Comparison of ENCODE assay signal across 9 cellular contexts in genomic region chr3:150528359-150528797, GRCh38. TPM values are rescaled to one million over a fixed set of nuclear protein-coding genes. Genes with fewer than 3 reads are reported as not detected.
A peak's percentile ranks its signal among the peaks of the same experiment; 100 is the strongest.
DNase-seq lines count a peak whose midpoint lies in the region; ATAC-seq, FAIRE-seq and TF ChIP-seq lines count a peak whose summit lies in the region.
"Had no signal": no experiment of that assay in that cellular context is flagged by ENCODE, and none has a peak within 500 bp of the region (broad histone marks: within the 10 kb centered on the region; RNA-seq: fewer than 3 reads in every experiment).

No MANE protein-coding gene starts in this region.

- CTCF ChIA-PET in HepG2 (lab: Yijun Ruan, JAX; ENCODE audit: low intra/inter-chr PET ratio, low total read pairs): interaction anchor here (1.4 kb wide), 1 partner anchor 337 kb away, joined by 8 read pairs; no protein-coding TSS in a partner anchor

- H3K27me3 ChIP-seq in adrenal gland (no peaks in the 10 kb centered on the region), HepG2 (ENCODE audit: control insufficient read depth in 1 of 2, insufficient read depth in 2 of 2, low read length in 2 of 2) (no peaks in the 10 kb centered on the region; a peak in 1 of 5 replicates), suprapubic skin (no peaks in the 10 kb centered on the region)
- H3K27me3 ChIP-seq: vagina had no signal

- TF ChIP-seq CTCF in adrenal gland (IDR thresholded peaks at IDR 0.05) (peak; percentile 18 to 59 (median 47)), HepG2 (CRISPR knock-in tag; IDR thresholded peaks at IDR 0.05) (peak; percentile 20; the same call in 1 of the 2 replicates), suprapubic skin (IDR thresholded peaks at IDR 0.05) (peak in 1 of 2 donors; percentile 3)

- H3K9me3 Mint-ChIP-seq in stimulated activated naive B cell treated with anti-CD40 and anti-IgM and Interleukin-4, amounts not matched to agents 10 μg/mL and 1 μg/mL and 100 μg/mL, for 72 hours: no peaks in the 10 kb centered on the region

- WGBS in adrenal gland, 4 donors: 5 to 12% (median 8%) methylated on average over 2 of the region's 2 CpGs
- 1% methylated on average over 2 of the region's 2 CpGs for WGBS in HepG2 (ENCODE audit: low lambda C conversion rate)
- 15% methylated on average over 2 of the region's 2 CpGs for WGBS in suprapubic skin

- DNase-seq in CD1c-positive myeloid dendritic cell (ENCODE audit: extremely low spot score) (peak; percentile 43), HT-29 (ENCODE audit: low spot score) (peak; percentile 67), adrenal gland (no peak), HepG2 (ENCODE audit: low spot score) (no peak), suprapubic skin (ENCODE audit: low spot score in 2 of 2) (no peak)
- no peak for DNase-seq in stimulated activated naive CD8-positive, alpha-beta T cell treated with anti-CD3 and anti-CD28 coated beads, Interleukin-15, Interleukin-2, amounts not matched to agents 100 U/mL and 50 U/mL, for 24 hours
- DNase-seq in stimulated activated naive B cell treated with anti-CD40 and anti-IgM and Interleukin-4, amounts not matched to agents 10 μg/mL and 1 μg/mL and 100 μg/mL, for 72 hours: no peak

- H4K20me1 ChIP-seq in HepG2 (ENCODE audit: insufficient read depth, low read length): no peaks in the 10 kb centered on the region

- H3K79me2 ChIP-seq in HepG2 (ENCODE audit: insufficient read depth, low read length): no peaks in the 10 kb centered on the region

- ATAC-seq in HepG2: no peak
- no peak for ATAC-seq in stimulated activated naive CD8-positive, alpha-beta T cell treated with anti-CD3 and anti-CD28 coated beads, Interleukin-15, Interleukin-2, amounts not matched to agents 100 U/mL and 50 U/mL, for 24 hours
- no peak for ATAC-seq in stimulated activated naive B cell treated with anti-CD40 and anti-IgM and Interleukin-4, amounts not matched to agents 10 μg/mL and 1 μg/mL and 100 μg/mL, for 72 hours (replicated peaks)
- ATAC-seq in GM18519 (IDR thresholded peaks at IDR 0.05; ENCODE audit: low FRiP score, unreplicated experiment): no peak

- H3K36me3 ChIP-seq in adrenal gland (replicated peaks in 1 of 2): no peaks in the 10 kb centered on the region
- no peaks in the 10 kb centered on the region for H3K36me3 ChIP-seq in HepG2 (replicated peaks in 1 of 2; ENCODE audit: control insufficient read depth in 1 of 2, insufficient read depth in 2 of 2, low read length in 2 of 2)
- H3K36me3 ChIP-seq in suprapubic skin: no peaks in the 10 kb centered on the region
- H3K36me3 ChIP-seq: vagina had no signal

- no peaks in the 10 kb centered on the region for H3K27me3 Mint-ChIP-seq in stimulated activated naive B cell treated with anti-CD40 and anti-IgM and Interleukin-4, amounts not matched to agents 10 μg/mL and 1 μg/mL and 100 μg/mL, for 72 hours

- H3K4me1 ChIP-seq in adrenal gland (replicated peaks in 1 of 2): no peaks in the 10 kb centered on the region
- no peaks in the 10 kb centered on the region; the same call in 1 of the 2 replicates for H3K4me1 ChIP-seq in HepG2 (ENCODE audit: insufficient read depth, low read length)
- no peaks in the 10 kb centered on the region for H3K4me1 ChIP-seq in suprapubic skin
- H3K4me1 ChIP-seq: vagina had no signal

- H3K4me3 ChIP-seq in adrenal gland (no peak overlapping the region), HepG2 (replicated peaks in 1 of 3; ENCODE audit: insufficient read depth in 1 of 3, low read depth in 2 of 3, low read length in 3 of 3) (no peak overlapping the region), suprapubic skin (no peak overlapping the region)
- H3K4me3 ChIP-seq: vagina had no signal

- no peak overlapping the region for H3K9ac ChIP-seq in HepG2 (ENCODE audit: insufficient read depth, low read depth, low read length)

- H3K9me3 ChIP-seq in adrenal gland (replicated peaks in 1 of 3): no peaks in the 10 kb centered on the region
- H3K9me3 ChIP-seq in HepG2 (ENCODE audit: low read length): no peaks in the 10 kb centered on the region
- H3K9me3 ChIP-seq in suprapubic skin: no peaks in the 10 kb centered on the region
- H3K9me3 ChIP-seq: vagina had no signal

- peaks cover 0 to 3% of the 10 kb centered on the region in 2 donors for H3K36me3 Mint-ChIP-seq in stimulated activated naive B cell treated with anti-CD40 and anti-IgM and Interleukin-4, amounts not matched to agents 10 μg/mL and 1 μg/mL and 100 μg/mL, for 72 hours

- no peak for TF ChIP-seq POLR2A in adrenal gland (IDR thresholded peaks at IDR 0.05)
- no peak for TF ChIP-seq POLR2A in HepG2 (IDR thresholded peaks at IDR 0.05; ENCODE audit: insufficient read depth in 1 of 2, low read depth in 2 of 2, low read length in 2 of 2)
- TF ChIP-seq POLR2A in suprapubic skin (IDR thresholded peaks at IDR 0.05): no peak

- no peak overlapping the region for H3K4me2 ChIP-seq in HepG2 (ENCODE audit: low read depth, low read length)

- H3K4me3 Mint-ChIP-seq in stimulated activated naive B cell treated with anti-CD40 and anti-IgM and Interleukin-4, amounts not matched to agents 10 μg/mL and 1 μg/mL and 100 μg/mL, for 72 hours: no peak overlapping the region

- intact Hi-C loops in adrenal gland (cut with DNase I) (no loop called here), HepG2 (cut with micrococcal nuclease; ENCODE audit: unreplicated experiment) (loop anchor here (10.0 kb wide), 1 partner anchor 616 kb away; no protein-coding TSS in a partner anchor)

- in situ Hi-C loops in HepG2 (cut with HindIII; ENCODE audit: extremely low pct_ligation_motif_present, low pct_unique_long_range_greater_than_20kb): loop anchor here (10.0 kb wide), 1 partner anchor 336 kb away; no protein-coding TSS in a partner anchor

- POLR2A ChIA-PET in HepG2 (lab: Yijun Ruan, JAX): no interaction called here

- TF ChIP-seq EP300 in HepG2 (IDR thresholded peaks at IDR 0.05; ENCODE audit: low read depth in 2 of 2, low read length in 2 of 2) (no peak), HepG2 (CRISPR knock-in tag; IDR thresholded peaks at IDR 0.05; ENCODE audit: borderline replicate concordance) (no peak), suprapubic skin (IDR thresholded peaks at IDR 0.05) (no peak)

- H3K4me1 Mint-ChIP-seq in stimulated activated naive B cell treated with anti-CD40 and anti-IgM and Interleukin-4, amounts not matched to agents 10 μg/mL and 1 μg/mL and 100 μg/mL, for 72 hours: no peaks in the 10 kb centered on the region

- no peak overlapping the region for H2AFZ ChIP-seq in HepG2 (ENCODE audit: low read length)

- BruUV-seq in HepG2 (replicated peaks; lab: Mats Ljungman, UMichigan): no TSS peak

- no peak overlapping the region for H3K27ac ChIP-seq in adrenal gland
- no peak overlapping the region for H3K27ac ChIP-seq in HepG2 (ENCODE audit: extremely low read length, insufficient read depth, low read length)
- H3K27ac ChIP-seq in suprapubic skin: no peak overlapping the region
- H3K27ac ChIP-seq: vagina had no signal

- no peak for FAIRE-seq in HepG2 (lab: Jason Lieb, UNC)

- TF ChIP-seq RAD21 in HepG2 (CRISPR knock-in tag; IDR thresholded peaks at IDR 0.05): no peak

- no peak overlapping the region for H3K27ac Mint-ChIP-seq in stimulated activated naive B cell treated with anti-CD40 and anti-IgM and Interleukin-4, amounts not matched to agents 10 μg/mL and 1 μg/mL and 100 μg/mL, for 72 hours

RNA-seq across cellular contexts. Expression of gene SERP1, which starts 17.9 kb away (rescaled TPM):
- 577 and 600 TPM in 2 replicates for total RNA-seq in HT-29 (2014; rRNA removed; shearing (Covaris generic))
- total RNA-seq in adrenal gland: 100 to 1,000 TPM; 117 to 580 (median 238) TPM
- 100 to 1,000 TPM in 1 of 3 donors, 10 to 100 TPM in 2; 47.0 to 234 (median 56.9) TPM for polyA plus RNA-seq in adrenal gland
- total RNA-seq in HepG2 (2016; rRNA removed; fragmentation: Illumina TruSeq; extraction: Trizol): 95.0 and 108 TPM in 2 replicates
- total RNA-seq in HepG2 (2016; cell fraction: cytosol; rRNA removed; fragmentation: Illumina TruSeq; extraction: Trizol; ENCODE audit: low read depth): 22.2 and 26.3 TPM in 2 replicates
- 93.6 and 108 TPM in 2 replicates for total RNA-seq in HepG2 (2016; cell fraction: insoluble cytoplasmic fraction; rRNA removed; fragmentation: Illumina TruSeq; extraction: Trizol)
- total RNA-seq in HepG2 (2016; cell fraction: membrane; rRNA removed; fragmentation: Illumina TruSeq; extraction: Trizol): 57.6 and 60.7 TPM in 2 replicates
- total RNA-seq in HepG2 (2016; cell fraction: nucleus; rRNA removed; fragmentation: Illumina TruSeq; extraction: Trizol): 58.9 and 66.1 TPM in 2 replicates
- polyA plus RNA-seq in HepG2 (2011; rRNA removed): 51.5 and 61.2 TPM in 2 replicates
- polyA plus RNA-seq in HepG2 (2011; cell fraction: cytosol; rRNA removed): 46.7 and 75.3 TPM in 2 replicates
- 65.0 and 72.2 TPM in 2 replicates for polyA plus RNA-seq in HepG2 (2011; cell fraction: nucleus; rRNA removed)
- 73.8 and 75.7 TPM in 2 replicates for polyA plus RNA-seq in HepG2 (2012)
- 27.5 and 29.5 TPM in 2 replicates for polyA plus RNA-seq in HepG2 (2016; cell fraction: cytosol; fragmentation: Illumina TruSeq; extraction: Trizol; ENCODE audit: low read depth)
- 132 and 136 TPM in 2 replicates for polyA plus RNA-seq in HepG2 (2016; cell fraction: insoluble cytoplasmic fraction; fragmentation: Illumina TruSeq; extraction: Trizol; ENCODE audit: low read depth)
- polyA plus RNA-seq in HepG2 (2016; cell fraction: membrane; fragmentation: Illumina TruSeq; extraction: Trizol; ENCODE audit: low read depth): 45.6 and 47.4 TPM in 2 replicates
- 69.2 and 72.9 TPM in 2 replicates for polyA plus RNA-seq in HepG2 (2016; cell fraction: nucleus; fragmentation: Illumina TruSeq; extraction: Trizol; ENCODE audit: insufficient read depth, low read depth)
- polyA minus RNA-seq in HepG2 (2011; rRNA and poly(A)+ RNA removed; ENCODE audit: low replicate concordance): 42.6 and 90.0 TPM in 2 replicates
- polyA minus RNA-seq in HepG2 (2011; cell fraction: cytosol; rRNA and poly(A)+ RNA removed): 66.9 and 87.4 TPM in 2 replicates
- polyA minus RNA-seq in HepG2 (2011; cell fraction: nucleus; rRNA and poly(A)+ RNA removed): 99.8 and 106 TPM in 2 replicates
- 100 to 1,000 TPM in 3 of 4 donors, 10 to 100 TPM in 1; 84.2 to 149 (median 120) TPM for total RNA-seq in suprapubic skin

RNA-seq across cellular contexts. Expression of gene EIF2A, which starts 18.2 kb away (rescaled TPM):
- total RNA-seq in HT-29 (2014; rRNA removed; shearing (Covaris generic)): 94.5 and 104 TPM in 2 replicates
- 100 to 1,000 TPM in 3 of 8 donors, 10 to 100 TPM in 5; 70.0 to 178 (median 74.8) TPM for total RNA-seq in adrenal gland
- polyA plus RNA-seq in adrenal gland: 100 to 1,000 TPM in 1 of 3 donors, 10 to 100 TPM in 2; 62.3 to 115 (median 66.8) TPM
- total RNA-seq in HepG2 (2016; rRNA removed; fragmentation: Illumina TruSeq; extraction: Trizol): 124 and 181 TPM in 2 replicates
- total RNA-seq in HepG2 (2016; cell fraction: cytosol; rRNA removed; fragmentation: Illumina TruSeq; extraction: Trizol; ENCODE audit: low read depth): 107 and 124 TPM in 2 replicates
- 129 and 176 TPM in 2 replicates for total RNA-seq in HepG2 (2016; cell fraction: insoluble cytoplasmic fraction; rRNA removed; fragmentation: Illumina TruSeq; extraction: Trizol)
- 181 and 205 TPM in 2 replicates for total RNA-seq in HepG2 (2016; cell fraction: membrane; rRNA removed; fragmentation: Illumina TruSeq; extraction: Trizol)
- 96.9 and 98.8 TPM in 2 replicates for total RNA-seq in HepG2 (2016; cell fraction: nucleus; rRNA removed; fragmentation: Illumina TruSeq; extraction: Trizol)
- polyA plus RNA-seq in HepG2 (2011; rRNA removed): 90.5 and 139 TPM in 2 replicates
- polyA plus RNA-seq in HepG2 (2011; cell fraction: cytosol; rRNA removed): 126 and 136 TPM in 2 replicates
- 75.2 and 76.2 TPM in 2 replicates for polyA plus RNA-seq in HepG2 (2011; cell fraction: nucleus; rRNA removed)
- polyA plus RNA-seq in HepG2 (2012): 133 and 143 TPM in 2 replicates
- 83.6 and 86.7 TPM in 2 replicates for polyA plus RNA-seq in HepG2 (2016; cell fraction: cytosol; fragmentation: Illumina TruSeq; extraction: Trizol; ENCODE audit: low read depth)
- polyA plus RNA-seq in HepG2 (2016; cell fraction: insoluble cytoplasmic fraction; fragmentation: Illumina TruSeq; extraction: Trizol; ENCODE audit: low read depth): 148 and 159 TPM in 2 replicates
- 122 and 150 TPM in 2 replicates for polyA plus RNA-seq in HepG2 (2016; cell fraction: membrane; fragmentation: Illumina TruSeq; extraction: Trizol; ENCODE audit: low read depth)
- 123 and 128 TPM in 2 replicates for polyA plus RNA-seq in HepG2 (2016; cell fraction: nucleus; fragmentation: Illumina TruSeq; extraction: Trizol; ENCODE audit: insufficient read depth, low read depth)
- polyA minus RNA-seq in HepG2 (2011; rRNA and poly(A)+ RNA removed; ENCODE audit: low replicate concordance): 53.6 and 75.5 TPM in 2 replicates
- 112 and 145 TPM in 2 replicates for polyA minus RNA-seq in HepG2 (2011; cell fraction: cytosol; rRNA and poly(A)+ RNA removed)
- 134 and 155 TPM in 2 replicates for polyA minus RNA-seq in HepG2 (2011; cell fraction: nucleus; rRNA and poly(A)+ RNA removed)
- 100 to 1,000 TPM; 149 to 222 (median 194) TPM for total RNA-seq in suprapubic skin

Comparison
In these comparisons a context has a peak if more than half of its experiments do, and no peak if none do; other contexts are left out.
1. DNase-seq: peak in CD1c-positive myeloid dendritic cell (single experiment) and HT-29 (single experiment); none in adrenal gland (0 of 7), HepG2 (single experiment), stimulated activated naive CD8-positive, alpha-beta T cell treated with anti-CD3 and anti-CD28 coated beads, Interleukin-15, Interleukin-2, amounts not matched to agents 100 U/mL and 50 U/mL, for 24 hours (single experiment), suprapubic skin (0 of 2) and stimulated activated naive B cell treated with anti-CD40 and anti-IgM and Interleukin-4, amounts not matched to agents 10 μg/mL and 1 μg/mL and 100 μg/mL, for 72 hours (single experiment).